In the genomic region with DNA sequence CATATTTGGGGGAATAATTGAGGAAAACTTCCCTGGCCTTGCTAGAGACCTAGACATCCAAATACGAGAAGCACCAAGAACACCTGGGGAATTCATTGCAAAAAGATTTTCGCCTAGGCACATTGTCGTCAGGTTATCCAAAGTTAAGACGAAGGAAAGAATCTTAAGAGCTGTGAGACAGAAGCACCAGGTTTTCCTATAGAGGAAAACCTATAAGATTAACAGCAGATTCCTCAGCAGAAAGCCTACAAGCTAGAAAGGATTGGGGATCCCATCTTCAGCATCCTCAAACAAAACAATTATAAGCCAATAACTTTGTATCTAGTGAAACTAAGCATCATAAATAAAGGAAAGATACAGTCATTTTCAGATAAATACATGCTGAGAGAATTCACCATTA, we compare ENCODE assay signal across 37 cellular contexts.
"Had no signal": no experiment of that assay in that cellular context is flagged by ENCODE, and none has a peak within 500 bp of the region (broad histone marks: within the 10 kb centered on the region; RNA-seq: fewer than 3 reads in every experiment).

No MANE protein-coding gene starts in this region.

- H3K4me1 ChIP-seq: ascending aorta had no signal

- H3K4me3 ChIP-seq: ascending aorta, cardiac muscle cell had no signal

- H3K27ac Mint-ChIP-seq: activated CD4-positive, alpha-beta memory T cell treated with anti-CD3 and anti-CD28 coated beads, Interleukin-2, amount 10 ng/mL, durations not matched to agents 7 days and 5 days; activated CD4-positive, alpha-beta T cell treated with anti-CD3 and anti-CD28 coated beads for 36 hours; activated CD4-positive, alpha-beta T cell treated with anti-CD3 and anti-CD28 coated beads, Interleukin-2, amount 10 ng/mL, durations not matched to agents 7 days and 5 days; activated CD8-positive, alpha-beta memory T cell treated with anti-CD3 and anti-CD28 coated beads, Interleukin-2, amount 10 ng/mL, durations not matched to agents 7 days and 5 days; activated CD8-positive, alpha-beta T cell treated with anti-CD3 and anti-CD28 coated beads, Interleukin-2, amount 10 ng/mL, durations not matched to agents 7 days and 5 days; activated naive CD4-positive, alpha-beta T cell treated with anti-CD3 and anti-CD28 coated beads, Interleukin-2, amount 10 ng/mL, durations not matched to agents 7 days and 5 days; activated naive CD4-positive, alpha-beta T cell treated with anti-CD3 and anti-CD28 coated beads, Interleukin-2, amount 50 U/mL, for 24 hours; activated naive CD8-positive, alpha-beta T cell; activated naive CD8-positive, alpha-beta T cell treated with anti-CD3 and anti-CD28 coated beads, Interleukin-2, amount 10 ng/mL, durations not matched to agents 7 days and 5 days; activated naive CD8-positive, alpha-beta T cell treated with anti-CD3 and anti-CD28 coated beads, Interleukin-2, amount 50 U/mL, for 24 hours; activated T-cell treated with anti-CD3 and anti-CD28 coated beads, Interleukin-2, amount 50 U/mL, for 24 hours; activated T-helper 2 cell treated with anti-CD3 and anti-CD28 coated beads, Interferon-gamma antibody, Interleukin-2, Interleukin-4, amounts not matched to agents 10 μg/mL and 5 μg/mL and 100 μg/mL, durations not matched to agents 14 hours and 24 hours and 36 hours; brain; T-helper 1 cell treated with Interleukin-12 subunit alpha and Interleukin-12 subunit beta and Interleukin-4 antibody, amounts not matched to agents 30 μg/mL and 1 μg/mL, for 36 hours; T-helper 2 cell treated with Interferon-gamma antibody and Interleukin-4, amounts not matched to agents 5 μg/mL and 100 μg/mL, for 36 hours had no signal

- H3K27ac ChIP-seq: ascending aorta, cardiac muscle cell, VCaP had no signal

- ATAC-seq: activated CD4-positive, alpha-beta T cell treated with anti-CD3 and anti-CD28 coated beads for 36 hours; activated CD4-positive, CD25-positive, alpha-beta regulatory T cell treated with anti-CD3 and anti-CD28 coated beads, Interleukin-2, amount 50 U/mL, for 24 hours; activated CD8-positive, alpha-beta memory T cell treated with anti-CD3 and anti-CD28 coated beads, Interleukin-2, amount 10 ng/mL, durations not matched to agents 7 days and 5 days; activated CD8-positive, alpha-beta T cell treated with anti-CD3 and anti-CD28 coated beads, Interleukin-2, amount 10 ng/mL, durations not matched to agents 7 days and 5 days; activated naive CD8-positive, alpha-beta T cell treated with anti-CD3 and anti-CD28 coated beads, Interleukin-2, amount 50 U/mL, for 24 hours had no signal

- DNase-seq: activated CD4-positive, alpha-beta memory T cell treated with anti-CD3 and anti-CD28 coated beads, Interleukin-2, amount 10 ng/mL, durations not matched to agents 7 days and 5 days; activated CD4-positive, alpha-beta T cell treated with anti-CD3 and anti-CD28 coated beads for 1 hour; activated CD4-positive, alpha-beta T cell treated with anti-CD3 and anti-CD28 coated beads for 36 hours; activated CD4-positive, alpha-beta T cell treated with anti-CD3 and anti-CD28 coated beads for 48 hours; activated CD4-positive, alpha-beta T cell treated with anti-CD3 and anti-CD28 coated beads, Interleukin-2, amount 10 ng/mL, durations not matched to agents 7 days and 5 days; activated CD4-positive, alpha-beta T cell treated with anti-CD3 and anti-CD28 coated beads, Interleukin-2, amount 50 U/mL, for 48 hours; activated CD4-positive, CD25-positive, alpha-beta regulatory T cell; activated CD8-positive, alpha-beta memory T cell treated with anti-CD3 and anti-CD28 coated beads for 24 hours; activated CD8-positive, alpha-beta memory T cell treated with anti-CD3 and anti-CD28 coated beads, Interleukin-2, amount 10 ng/mL, durations not matched to agents 7 days and 5 days; activated CD8-positive, alpha-beta memory T cell treated with anti-CD3 and anti-CD28 coated beads, Interleukin-2, amount 50 U/mL, for 48 hours; activated CD8-positive, alpha-beta T cell treated with anti-CD3 and anti-CD28 coated beads, Interleukin-2, amount 10 ng/mL, durations not matched to agents 7 days and 5 days; activated effector memory CD4-positive, alpha-beta T cell treated with Interleukin-2 at 50 U/mL for 16 hours; activated gamma-delta T cell; activated naive CD4-positive, alpha-beta T cell treated with anti-CD3 and anti-CD28 coated beads, Interleukin-2, amount 10 ng/mL, durations not matched to agents 7 days and 5 days; activated naive CD4-positive, alpha-beta T cell treated with Interleukin-2 at 50 U/mL for 16 hours; activated naive CD8-positive, alpha-beta T cell treated with anti-CD3 and anti-CD28 coated beads, Interleukin-2, amount 10 ng/mL, durations not matched to agents 7 days and 5 days; activated naive CD8-positive, alpha-beta T cell treated with anti-CD3 and anti-CD28 coated beads, Interleukin-2, amount 50 U/mL, for 24 hours; activated T-cell treated with anti-CD3 and anti-CD28 coated beads, Interleukin-2, amount 50 U/mL, for 24 hours; activated T-cell treated with anti-CD3 and anti-CD28 coated beads, Interleukin-2, amount 50 U/mL, for 48 hours; amygdala; anterior cingulate cortex; caudate nucleus; cerebellar nuclear complex; T-helper 2 cell; T-helper 9 cell had no signal

- H3K4me1 Mint-ChIP-seq: activated CD4-positive, alpha-beta memory T cell treated with anti-CD3 and anti-CD28 coated beads, Interleukin-2, amount 10 ng/mL, durations not matched to agents 7 days and 5 days; activated CD4-positive, alpha-beta T cell treated with anti-CD3 and anti-CD28 coated beads for 36 hours; activated CD4-positive, alpha-beta T cell treated with anti-CD3 and anti-CD28 coated beads, Interleukin-2, amount 10 ng/mL, durations not matched to agents 7 days and 5 days; activated CD8-positive, alpha-beta memory T cell treated with anti-CD3 and anti-CD28 coated beads, Interleukin-2, amount 10 ng/mL, durations not matched to agents 7 days and 5 days; activated naive CD4-positive, alpha-beta T cell treated with anti-CD3 and anti-CD28 coated beads, Interleukin-2, amount 10 ng/mL, durations not matched to agents 7 days and 5 days; activated naive CD4-positive, alpha-beta T cell treated with anti-CD3 and anti-CD28 coated beads, Interleukin-2, amount 50 U/mL, for 24 hours; activated naive CD8-positive, alpha-beta T cell treated with anti-CD3 and anti-CD28 coated beads, Interleukin-2, amount 10 ng/mL, durations not matched to agents 7 days and 5 days; brain; central memory CD8-positive, alpha-beta T cell had no signal

- H3K4me3 Mint-ChIP-seq: activated CD4-positive, alpha-beta memory T cell treated with anti-CD3 and anti-CD28 coated beads, Interleukin-2, amount 10 ng/mL, durations not matched to agents 7 days and 5 days; activated CD4-positive, alpha-beta T cell treated with anti-CD3 and anti-CD28 coated beads for 36 hours; activated CD4-positive, alpha-beta T cell treated with anti-CD3 and anti-CD28 coated beads, Interleukin-2, amount 10 ng/mL, durations not matched to agents 7 days and 5 days; activated CD8-positive, alpha-beta memory T cell treated with anti-CD3 and anti-CD28 coated beads, Interleukin-2, amount 10 ng/mL, durations not matched to agents 7 days and 5 days; activated CD8-positive, alpha-beta T cell treated with anti-CD3 and anti-CD28 coated beads, Interleukin-2, amount 10 ng/mL, durations not matched to agents 7 days and 5 days; activated naive CD4-positive, alpha-beta T cell treated with anti-CD3 and anti-CD28 coated beads, Interleukin-2, amount 10 ng/mL, durations not matched to agents 7 days and 5 days; activated naive CD4-positive, alpha-beta T cell treated with anti-CD3 and anti-CD28 coated beads, Interleukin-2, amount 50 U/mL, for 24 hours; activated naive CD8-positive, alpha-beta T cell; activated naive CD8-positive, alpha-beta T cell treated with anti-CD3 and anti-CD28 coated beads, Interleukin-2, amount 10 ng/mL, durations not matched to agents 7 days and 5 days; activated naive CD8-positive, alpha-beta T cell treated with anti-CD3 and anti-CD28 coated beads, Interleukin-2, amount 50 U/mL, for 24 hours; activated T-cell treated with anti-CD3 and anti-CD28 coated beads, Interleukin-2, amount 50 U/mL, for 24 hours; brain; central memory CD8-positive, alpha-beta T cell; T-helper 1 cell treated with Interleukin-12 subunit alpha and Interleukin-12 subunit beta and Interleukin-4 antibody, amounts not matched to agents 30 μg/mL and 1 μg/mL, for 36 hours; T-helper 2 cell treated with Interferon-gamma antibody and Interleukin-4, amounts not matched to agents 5 μg/mL and 100 μg/mL, for 36 hours had no signal

- FAIRE-seq: TTC549 had no signal

- H3K27me3 ChIP-seq: ascending aorta, cardiac muscle cell had no signal

- H3K9me3 ChIP-seq: ascending aorta had no signal

- H3K27me3 Mint-ChIP-seq: activated CD4-positive, alpha-beta memory T cell treated with anti-CD3 and anti-CD28 coated beads, Interleukin-2, amount 10 ng/mL, durations not matched to agents 7 days and 5 days; activated CD4-positive, alpha-beta T cell treated with anti-CD3 and anti-CD28 coated beads for 36 hours; activated CD4-positive, alpha-beta T cell treated with anti-CD3 and anti-CD28 coated beads, Interleukin-2, amount 10 ng/mL, durations not matched to agents 7 days and 5 days; activated CD8-positive, alpha-beta memory T cell treated with anti-CD3 and anti-CD28 coated beads, Interleukin-2, amount 10 ng/mL, durations not matched to agents 7 days and 5 days; activated naive CD4-positive, alpha-beta T cell treated with anti-CD3 and anti-CD28 coated beads, Interleukin-2, amount 10 ng/mL, durations not matched to agents 7 days and 5 days; activated naive CD4-positive, alpha-beta T cell treated with anti-CD3 and anti-CD28 coated beads, Interleukin-2, amount 50 U/mL, for 24 hours; activated naive CD8-positive, alpha-beta T cell; activated naive CD8-positive, alpha-beta T cell treated with anti-CD3 and anti-CD28 coated beads, Interleukin-2, amount 10 ng/mL, durations not matched to agents 7 days and 5 days; activated naive CD8-positive, alpha-beta T cell treated with anti-CD3 and anti-CD28 coated beads, Interleukin-2, amount 50 U/mL, for 24 hours; activated T-cell treated with anti-CD3 and anti-CD28 coated beads, Interleukin-2, amount 50 U/mL, for 24 hours; brain; central memory CD8-positive, alpha-beta T cell had no signal
